8 cellular contexts compared by ENCODE assay signal in the genomic region with DNA sequence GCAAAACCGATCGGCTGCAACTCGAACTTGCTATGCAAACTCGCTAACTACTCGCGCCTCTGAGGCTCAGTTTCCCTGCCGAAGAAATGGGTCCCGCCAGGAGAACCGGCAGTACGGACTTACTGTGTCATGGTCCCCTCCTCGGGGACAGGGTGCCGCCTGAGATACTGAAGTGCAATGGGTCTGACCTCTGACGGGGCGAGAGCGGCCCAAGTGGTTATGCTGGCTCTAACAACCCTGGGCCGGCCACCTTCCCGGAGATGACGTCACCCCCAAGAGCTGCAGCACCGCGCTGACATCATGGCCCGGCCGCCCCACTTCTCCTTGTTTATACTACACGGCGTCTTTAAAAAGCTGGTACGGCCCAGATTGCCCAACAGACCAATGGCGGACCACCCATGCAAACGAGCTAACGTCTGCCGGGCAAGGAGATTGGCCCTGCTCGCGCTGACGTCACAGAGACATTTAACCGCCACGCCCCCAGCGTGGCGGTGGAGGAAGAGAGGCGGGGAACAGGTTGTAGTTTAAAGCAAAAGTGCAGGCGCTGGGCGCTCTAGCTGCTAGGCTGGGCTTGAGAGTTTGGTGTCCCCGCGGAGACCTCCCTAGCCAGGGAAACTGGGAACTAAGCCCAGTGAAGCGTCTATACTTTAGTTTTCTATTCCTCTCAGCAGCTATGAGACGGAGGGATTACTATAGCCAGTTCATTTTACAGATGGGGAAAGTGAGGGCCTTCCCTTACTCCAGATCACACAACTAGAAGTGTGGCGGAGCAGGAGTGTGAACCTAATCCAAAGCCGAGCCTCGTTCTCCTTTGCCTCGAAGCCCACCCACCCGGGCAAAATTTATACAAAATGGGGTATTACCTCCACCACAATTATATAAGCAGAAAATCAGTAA. TPM values are rescaled to one million over a fixed set of nuclear protein-coding genes. Genes with fewer than 3 reads are reported as not detected.
DNase-seq lines count a peak whose midpoint lies in the region; ATAC-seq, FAIRE-seq and TF ChIP-seq lines count a peak whose summit lies in the region.

No MANE protein-coding gene starts in this region.

- no peak for FAIRE-seq in small intestine (lab: Jason Lieb, UNC)

- H3K4me3 Mint-ChIP-seq in WTC11: peak overlapping the region; percentile 94

- no peaks in the 10 kb centered on the region for H3K9me3 ChIP-seq in small intestine (ENCODE audit: control insufficient read depth, low read depth)

- POLR2A ChIA-PET in AG04449 (lab: Yijun Ruan, JAX): interaction anchor here (0.7 to 2.4 kb wide), 7 partner anchors 11 to 194 kb away, joined by 3 to 11 read pairs (median 4); a partner anchor contains a TSS
- POLR2A ChIA-PET in WTC11 (lab: Charles Lee): interaction anchor here (0.5 to 3.4 kb wide), 15 partner anchors 8 to 980 kb away, joined by 3 to 30 read pairs (median 3); a partner anchor contains a TSS

- peak; percentile 69 for ATAC-seq in GM18909 (IDR thresholded peaks at IDR 0.05; ENCODE audit: poor library complexity, unreplicated experiment)
- ATAC-seq in HG03175 (IDR thresholded peaks at IDR 0.05; ENCODE audit: unreplicated experiment): peak; percentile 67
- peak; percentile 75 for ATAC-seq in WTC11

- H3K36me3 Mint-ChIP-seq in WTC11: peaks cover 16% of the 10 kb centered on the region

- whole genome bisulfite sequencing in small intestine, 3 donors: 1 to 2% (median 1%) methylated on average over 48 of the region's 48 CpGs

- no peaks in the 10 kb centered on the region for H3K9me3 Mint-ChIP-seq in WTC11

- no peaks in the 10 kb centered on the region for H3K27me3 ChIP-seq in small intestine (ENCODE audit: control insufficient read depth in 2 of 2, insufficient read depth in 2 of 2, low read length in 2 of 2)

- TF ChIP-seq CTCF in AG04449 (IDR thresholded peaks at IDR 0.05; ENCODE audit: insufficient read depth, low read length, missing control alignments) (no peak), WTC11 (IDR thresholded peaks at IDR 0.05) (no peak), cardiac fibroblast (IDR thresholded peaks at IDR 0.05; ENCODE audit: low read depth, low read length) (no peak)

- CTCF ChIA-PET in AG04449 (lab: Yijun Ruan, JAX): interaction anchor here (0.9 to 3.8 kb wide), 4 partner anchors 36 to 90 kb away, joined by 3 to 28 read pairs (median 8); a partner anchor contains a TSS
- CTCF ChIA-PET in WTC11 (lab: Charles Lee): interaction anchor here (0.6 to 2.4 kb wide), 20 partner anchors 9 to 920 kb away, joined by 3 to 26 read pairs (median 5); a partner anchor contains a TSS

- peaks cover 12 to 18% of the 10 kb centered on the region in 2 donors for H3K4me1 ChIP-seq in small intestine (ENCODE audit: control insufficient read depth in 2 of 2, insufficient read depth in 1 of 2, low read depth in 1 of 2, low read length in 1 of 2)

- peaks cover 71% of the 10 kb centered on the region for H3K4me1 Mint-ChIP-seq in WTC11

- H3K27me3 Mint-ChIP-seq in WTC11 (ENCODE audit: low read depth): no peaks in the 10 kb centered on the region

- DNase-seq in AG04449 (ENCODE audit: low read depth, low spot score): peak; percentile 97
- peak; percentile 95 for DNase-seq in NCI-H2227 treated with DMSO at 0.1 percent for 48 hours (lab: John Stamatoyannopoulos, UW)
- peak; percentile 97 for DNase-seq in WTC11 (ENCODE audit: low spot score)
- DNase-seq in cardiac fibroblast (ENCODE audit: low read depth in 2 of 2): peak; percentile 100
- peak; percentile 87 for DNase-seq in iPS-NIHi11 (ENCODE audit: low spot score)
- DNase-seq in small intestine: peak; percentile 100

- peak overlapping the region; percentile 100 for H3K27ac Mint-ChIP-seq in WTC11

- H3K4me3 ChIP-seq in AG04449 (ENCODE audit: low read depth, low read length): peak overlapping the region; percentile 99
- H3K4me3 ChIP-seq in cardiac fibroblast (replicated peaks in 1 of 2; ENCODE audit: low read depth in 2 of 2, low read length in 2 of 2): peak overlapping the region; percentile 84 to 95
- H3K4me3 ChIP-seq in small intestine (ENCODE audit: low read depth in 1 of 2, low read length in 2 of 2): peak overlapping the region; percentile 38 to 84

- peak overlapping the region; percentile 93 to 94 for H3K27ac ChIP-seq in small intestine (ENCODE audit: low read depth in 1 of 2, low read length in 1 of 2)

- H3K36me3 ChIP-seq in small intestine (ENCODE audit: control insufficient read depth in 2 of 2, insufficient read depth in 2 of 2, low read length in 2 of 2): no peaks in the 10 kb centered on the region

TF ChIP-seq in WTC11, 78 proteins besides CTCF, POLR2A, EP300 and RAD21 (continues in another document):
- TF ChIP-seq ZBTB21 (CRISPR knock-in tag; IDR thresholded peaks at IDR 0.05; ENCODE audit: borderline replicate concordance) (peak; percentile 99), NR1H2 (CRISPR knock-in tag; IDR thresholded peaks at IDR 0.05) (no peak), GABPB1 (CRISPR knock-in tag; IDR thresholded peaks at IDR 0.05) (peak; percentile 52; the same call in 1 of the 2 replicates), SMAD4 (CRISPR knock-in tag; IDR thresholded peaks at IDR 0.05) (no peak), EMX1 (CRISPR knock-in tag; IDR thresholded peaks at IDR 0.05) (no peak), MYBL2 (CRISPR knock-in tag; IDR thresholded peaks at IDR 0.05) (peak; percentile 82; the same call in 1 of the 2 replicates), PRRX2 (CRISPR knock-in tag; IDR thresholded peaks at IDR 0.05) (no peak), NR3C1 (CRISPR knock-in tag; conservative IDR thresholded peaks at IDR 0.05; ENCODE audit: low read depth) (no peak), JUN (CRISPR knock-in tag; IDR thresholded peaks at IDR 0.05) (0 out of 2 replicates have a peak, but pooled peaks have one; percentile 40), NR2C2 (CRISPR knock-in tag; IDR thresholded peaks at IDR 0.05) (no peak), CREM (CRISPR knock-in tag; IDR thresholded peaks at IDR 0.05) (peak; percentile 91; the same call in 1 of the 2 replicates), NFYB (CRISPR knock-in tag; conservative IDR thresholded peaks at IDR 0.05; ENCODE audit: low read depth) (peak; percentile 79), RELA (CRISPR knock-in tag; IDR thresholded peaks at IDR 0.05; ENCODE audit: borderline replicate concordance) (no peak)
- TF ChIP-seq, protein P1, sequence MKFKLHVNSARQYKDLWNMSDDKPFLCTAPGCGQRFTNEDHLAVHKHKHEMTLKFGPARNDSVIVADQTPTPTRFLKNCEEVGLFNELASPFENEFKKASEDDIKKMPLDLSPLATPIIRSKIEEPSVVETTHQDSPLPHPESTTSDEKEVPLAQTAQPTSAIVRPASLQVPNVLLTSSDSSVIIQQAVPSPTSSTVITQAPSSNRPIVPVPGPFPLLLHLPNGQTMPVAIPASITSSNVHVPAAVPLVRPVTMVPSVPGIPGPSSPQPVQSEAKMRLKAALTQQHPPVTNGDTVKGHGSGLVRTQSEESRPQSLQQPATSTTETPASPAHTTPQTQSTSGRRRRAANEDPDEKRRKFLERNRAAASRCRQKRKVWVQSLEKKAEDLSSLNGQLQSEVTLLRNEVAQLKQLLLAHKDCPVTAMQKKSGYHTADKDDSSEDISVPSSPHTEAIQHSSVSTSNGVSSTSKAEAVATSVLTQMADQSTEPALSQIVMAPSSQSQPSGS (CRISPR knock-in tag; IDR thresholded peaks at IDR 0.05; ENCODE audit: borderline replicate concordance, low read depth): no peak
- TF ChIP-seq, protein P2, sequence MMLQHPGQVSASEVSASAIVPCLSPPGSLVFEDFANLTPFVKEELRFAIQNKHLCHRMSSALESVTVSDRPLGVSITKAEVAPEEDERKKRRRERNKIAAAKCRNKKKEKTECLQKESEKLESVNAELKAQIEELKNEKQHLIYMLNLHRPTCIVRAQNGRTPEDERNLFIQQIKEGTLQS (CRISPR knock-in tag; conservative IDR thresholded peaks at IDR 0.05): peak; percentile 66; the same call in 1 of the 2 replicates
- TF ChIP-seq, protein P3, sequence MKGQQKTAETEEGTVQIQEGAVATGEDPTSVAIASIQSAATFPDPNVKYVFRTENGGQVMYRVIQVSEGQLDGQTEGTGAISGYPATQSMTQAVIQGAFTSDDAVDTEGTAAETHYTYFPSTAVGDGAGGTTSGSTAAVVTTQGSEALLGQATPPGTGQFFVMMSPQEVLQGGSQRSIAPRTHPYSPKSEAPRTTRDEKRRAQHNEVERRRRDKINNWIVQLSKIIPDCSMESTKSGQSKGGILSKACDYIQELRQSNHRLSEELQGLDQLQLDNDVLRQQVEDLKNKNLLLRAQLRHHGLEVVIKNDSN (CRISPR knock-in tag; IDR thresholded peaks at IDR 0.05): no peak
- TF ChIP-seq, protein P4, sequence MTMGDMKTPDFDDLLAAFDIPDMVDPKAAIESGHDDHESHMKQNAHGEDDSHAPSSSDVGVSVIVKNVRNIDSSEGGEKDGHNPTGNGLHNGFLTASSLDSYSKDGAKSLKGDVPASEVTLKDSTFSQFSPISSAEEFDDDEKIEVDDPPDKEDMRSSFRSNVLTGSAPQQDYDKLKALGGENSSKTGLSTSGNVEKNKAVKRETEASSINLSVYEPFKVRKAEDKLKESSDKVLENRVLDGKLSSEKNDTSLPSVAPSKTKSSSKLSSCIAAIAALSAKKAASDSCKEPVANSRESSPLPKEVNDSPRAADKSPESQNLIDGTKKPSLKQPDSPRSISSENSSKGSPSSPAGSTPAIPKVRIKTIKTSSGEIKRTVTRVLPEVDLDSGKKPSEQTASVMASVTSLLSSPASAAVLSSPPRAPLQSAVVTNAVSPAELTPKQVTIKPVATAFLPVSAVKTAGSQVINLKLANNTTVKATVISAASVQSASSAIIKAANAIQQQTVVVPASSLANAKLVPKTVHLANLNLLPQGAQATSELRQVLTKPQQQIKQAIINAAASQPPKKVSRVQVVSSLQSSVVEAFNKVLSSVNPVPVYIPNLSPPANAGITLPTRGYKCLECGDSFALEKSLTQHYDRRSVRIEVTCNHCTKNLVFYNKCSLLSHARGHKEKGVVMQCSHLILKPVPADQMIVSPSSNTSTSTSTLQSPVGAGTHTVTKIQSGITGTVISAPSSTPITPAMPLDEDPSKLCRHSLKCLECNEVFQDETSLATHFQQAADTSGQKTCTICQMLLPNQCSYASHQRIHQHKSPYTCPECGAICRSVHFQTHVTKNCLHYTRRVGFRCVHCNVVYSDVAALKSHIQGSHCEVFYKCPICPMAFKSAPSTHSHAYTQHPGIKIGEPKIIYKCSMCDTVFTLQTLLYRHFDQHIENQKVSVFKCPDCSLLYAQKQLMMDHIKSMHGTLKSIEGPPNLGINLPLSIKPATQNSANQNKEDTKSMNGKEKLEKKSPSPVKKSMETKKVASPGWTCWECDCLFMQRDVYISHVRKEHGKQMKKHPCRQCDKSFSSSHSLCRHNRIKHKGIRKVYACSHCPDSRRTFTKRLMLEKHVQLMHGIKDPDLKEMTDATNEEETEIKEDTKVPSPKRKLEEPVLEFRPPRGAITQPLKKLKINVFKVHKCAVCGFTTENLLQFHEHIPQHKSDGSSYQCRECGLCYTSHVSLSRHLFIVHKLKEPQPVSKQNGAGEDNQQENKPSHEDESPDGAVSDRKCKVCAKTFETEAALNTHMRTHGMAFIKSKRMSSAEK (CRISPR knock-in tag; IDR thresholded peaks at IDR 0.05; ENCODE audit: borderline replicate concordance): no peak

RNA-seq across cellular contexts. Expression of a gene that starts 0.7 kb away (rescaled TPM):
- total RNA-seq in WTC11 (2021): 204 to 233 TPM (median 216 TPM) in 3 replicates
- 10 to 100 TPM; 13.5 to 27.0 (median 14.5) TPM for polyA plus RNA-seq in small intestine

RNA-seq across cellular contexts. Expression of a gene that starts 11.3 kb away (rescaled TPM):
- 0.44 to 1.1 TPM (median 0.63 TPM) in 3 replicates for total RNA-seq in WTC11 (2021)
- 100 to 1,000 TPM in 2 of 3 donors, 10 to 100 TPM in 1; 50.1 to 545 (median 411) TPM for polyA plus RNA-seq in small intestine

Comparison
In these comparisons a context has a peak if more than half of its experiments do, and no peak if none do; other contexts are left out.
1. Peak in every context shown above with its lines: DNase-seq, ATAC-seq, H3K4me3 ChIP-seq and H3K27ac ChIP-seq.